In the genomic region with DNA sequence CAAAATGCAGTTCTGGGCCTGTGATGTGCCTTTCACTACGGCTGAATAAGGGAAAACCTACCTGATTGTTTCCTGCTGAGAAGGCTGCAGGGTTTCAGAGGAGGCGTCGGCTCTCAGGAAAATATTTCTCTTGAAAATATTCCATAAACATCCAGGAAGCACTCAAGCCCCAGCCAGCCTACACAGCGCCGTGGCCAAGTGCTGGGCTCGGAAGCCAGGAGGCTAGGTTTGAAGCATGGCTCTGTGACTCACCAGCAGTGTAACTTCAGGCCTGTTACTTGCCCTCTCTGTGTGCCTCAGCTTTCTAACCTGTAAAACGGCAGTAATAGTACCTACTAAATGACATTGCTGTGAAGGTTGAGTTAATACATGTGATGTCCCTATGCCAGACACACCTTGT, we compare ENCODE assay signal across 1 cellular context.
TF ChIP-seq lines count a peak whose summit lies in the region.

No MANE protein-coding gene starts in this region.

TF ChIP-seq in endothelial cell of umbilical vein, 7 proteins besides CTCF, POLR2A, EP300 and RAD21:
- TF ChIP-seq JUN (IDR thresholded peaks at IDR 0.05; ENCODE audit: borderline replicate concordance, insufficient read depth, insufficient read length, low read depth) (no peak), EZH2 (IDR thresholded peaks at IDR 0.05; ENCODE audit: borderline replicate concordance, low read depth, low read length, severe bottlenecking) (no peak), MYC (IDR thresholded peaks at IDR 0.05; ENCODE audit: low read depth, low read length) (no peak)
- TF ChIP-seq, protein P1, sequence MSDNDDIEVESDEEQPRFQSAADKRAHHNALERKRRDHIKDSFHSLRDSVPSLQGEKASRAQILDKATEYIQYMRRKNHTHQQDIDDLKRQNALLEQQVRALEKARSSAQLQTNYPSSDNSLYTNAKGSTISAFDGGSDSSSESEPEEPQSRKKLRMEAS (IDR thresholded peaks at IDR 0.05; ENCODE audit: insufficient read depth, insufficient read length) = no peak
